In genomic region chr17:46192484-46193245, GRCh38 we compare ENCODE assay signal across 8 cellular contexts. TPM values are rescaled to one million over a fixed set of nuclear protein-coding genes. Genes with fewer than 3 reads are reported as not detected.
DNase-seq lines count a peak whose midpoint lies in the region; ATAC-seq and TF ChIP-seq lines count a peak whose summit lies in the region.

No MANE protein-coding gene starts in this region.

- no peaks in the 10 kb centered on the region for H3K9me3 ChIP-seq in Peyer's patch

- H3K36me3 ChIP-seq in Peyer's patch = no peaks in the 10 kb centered on the region

- H3K27ac ChIP-seq in Peyer's patch = peak overlapping the region; percentile 98 to 100 (median 100)

- no peaks in the 10 kb centered on the region for H3K27me3 ChIP-seq in Peyer's patch

- peaks cover 0 to 45% (median 6%) of the 10 kb centered on the region in 4 donors for H3K4me1 ChIP-seq in Peyer's patch

- DNase-seq in DMS53 (lab: John Stamatoyannopoulos, UW) (peak; percentile 88), Peyer's patch (peak in 2 of 3 donors; percentile 62 to 81), fibroblast of pulmonary artery (ENCODE audit: low read depth) (peak; percentile 67)
- DNase-seq in activated T-helper 9 cell treated with anti-CD3 and anti-CD28 coated beads, Interleukin-2, amount 50 U/mL, for 16 hours (ENCODE audit: low read depth) = peak; percentile 38
- peak; percentile 73 to 75 for DNase-seq in stimulated activated naive CD8-positive, alpha-beta T cell treated with anti-CD3 and anti-CD28 coated beads, Interleukin-15, amount 100 ng/mL, for 72 hours

- peak; percentile 34 for ATAC-seq in GM21529 (IDR thresholded peaks at IDR 0.05; ENCODE audit: unreplicated experiment)
- peak; percentile 29 for ATAC-seq in stimulated activated naive CD8-positive, alpha-beta T cell treated with anti-CD3 and anti-CD28 coated beads, Interleukin-15, amount 100 ng/mL, for 72 hours

- H3K4me3 ChIP-seq in Peyer's patch (peak overlapping the region; percentile 72 to 100 (median 96)), fibroblast of pulmonary artery (replicated peaks; ENCODE audit: low read depth, low read length) (peak overlapping the region; percentile 65)

- H3K27me3 Mint-ChIP-seq in IgD-negative memory B cell = no peaks in the 10 kb centered on the region
- no peaks in the 10 kb centered on the region for H3K27me3 Mint-ChIP-seq in nephron (ENCODE audit: low read depth)
- no peaks in the 10 kb centered on the region for H3K27me3 Mint-ChIP-seq in stimulated activated naive CD8-positive, alpha-beta T cell treated with anti-CD3 and anti-CD28 coated beads, Interleukin-15, amount 100 ng/mL, for 72 hours

- H3K27ac Mint-ChIP-seq in IgD-negative memory B cell (peak overlapping the region; percentile 96 to 99 (median 96)), nephron (peak overlapping the region; percentile 99 to 100 (median 100))
- peak overlapping the region; percentile 96 to 97 for H3K27ac Mint-ChIP-seq in stimulated activated naive CD8-positive, alpha-beta T cell treated with anti-CD3 and anti-CD28 coated beads, Interleukin-15, amount 100 ng/mL, for 72 hours

- H3K36me3 Mint-ChIP-seq in IgD-negative memory B cell = no peaks in the 10 kb centered on the region
- peaks cover 7% of the 10 kb centered on the region for H3K36me3 Mint-ChIP-seq in nephron (ENCODE audit: low read depth)

- TF ChIP-seq POLR2A in Peyer's patch (IDR thresholded peaks at IDR 0.05) = no peak

- H3K4me3 Mint-ChIP-seq in IgD-negative memory B cell = peak overlapping the region; percentile 93 to 99 (median 96)
- peak overlapping the region; percentile 96 to 98 (median 97) for H3K4me3 Mint-ChIP-seq in nephron
- peak overlapping the region; percentile 89 to 91 for H3K4me3 Mint-ChIP-seq in stimulated activated naive CD8-positive, alpha-beta T cell treated with anti-CD3 and anti-CD28 coated beads, Interleukin-15, amount 100 ng/mL, for 72 hours

- TF ChIP-seq CTCF in Peyer's patch (IDR thresholded peaks at IDR 0.05) (no peak), fibroblast of pulmonary artery (IDR thresholded peaks at IDR 0.05; ENCODE audit: low read length, missing control alignments) (no peak), nephron (IDR thresholded peaks at IDR 0.05; ENCODE audit: unreplicated experiment in 3 of 3) (no peak)

- H3K4me1 Mint-ChIP-seq in IgD-negative memory B cell (peaks cover 34 to 46% (median 35%) of the 10 kb centered on the region in 3 donors), nephron (peaks cover 42% of the 10 kb centered on the region)
- peaks cover 64% of the 10 kb centered on the region for H3K4me1 Mint-ChIP-seq in stimulated activated naive CD8-positive, alpha-beta T cell treated with anti-CD3 and anti-CD28 coated beads, Interleukin-15, amount 100 ng/mL, for 72 hours

- H3K9me3 Mint-ChIP-seq in IgD-negative memory B cell (no peaks in the 10 kb centered on the region), nephron (no peaks in the 10 kb centered on the region)
- H3K9me3 Mint-ChIP-seq in stimulated activated naive CD8-positive, alpha-beta T cell treated with anti-CD3 and anti-CD28 coated beads, Interleukin-15, amount 100 ng/mL, for 72 hours = no peaks in the 10 kb centered on the region

RNA-seq across cellular contexts. Expression of gene KANSL1, which starts 0.6 kb away (rescaled TPM):
- 16.4 TPM for polyA plus RNA-seq in IgD-negative memory B cell
- 100 to 1,000 TPM in 3 of 4 donors, 10 to 100 TPM in 1; 97.6 to 328 (median 141) TPM for total RNA-seq in Peyer's patch

Comparison
In these comparisons a context has a peak if more than half of its experiments do, and no peak if none do; other contexts are left out.
1. Peak in every context shown above with its lines: DNase-seq, ATAC-seq, H3K4me3 ChIP-seq and H3K27ac ChIP-seq.
2. DNase-seq: peak in every context shown above with its lines; median percentile 88 in DMS53; 74 in stimulated activated naive CD8-positive, alpha-beta T cell treated with anti-CD3 and anti-CD28 coated beads, Interleukin-15, amount 100 ng/mL, for 72 hours; 72 in Peyer's patch; 67 in fibroblast of pulmonary artery; 38 in activated T-helper 9 cell treated with anti-CD3 and anti-CD28 coated beads, Interleukin-2, amount 50 U/mL, for 16 hours.